Comparison of ENCODE assay signal across 2 cellular contexts in the genomic region with DNA sequence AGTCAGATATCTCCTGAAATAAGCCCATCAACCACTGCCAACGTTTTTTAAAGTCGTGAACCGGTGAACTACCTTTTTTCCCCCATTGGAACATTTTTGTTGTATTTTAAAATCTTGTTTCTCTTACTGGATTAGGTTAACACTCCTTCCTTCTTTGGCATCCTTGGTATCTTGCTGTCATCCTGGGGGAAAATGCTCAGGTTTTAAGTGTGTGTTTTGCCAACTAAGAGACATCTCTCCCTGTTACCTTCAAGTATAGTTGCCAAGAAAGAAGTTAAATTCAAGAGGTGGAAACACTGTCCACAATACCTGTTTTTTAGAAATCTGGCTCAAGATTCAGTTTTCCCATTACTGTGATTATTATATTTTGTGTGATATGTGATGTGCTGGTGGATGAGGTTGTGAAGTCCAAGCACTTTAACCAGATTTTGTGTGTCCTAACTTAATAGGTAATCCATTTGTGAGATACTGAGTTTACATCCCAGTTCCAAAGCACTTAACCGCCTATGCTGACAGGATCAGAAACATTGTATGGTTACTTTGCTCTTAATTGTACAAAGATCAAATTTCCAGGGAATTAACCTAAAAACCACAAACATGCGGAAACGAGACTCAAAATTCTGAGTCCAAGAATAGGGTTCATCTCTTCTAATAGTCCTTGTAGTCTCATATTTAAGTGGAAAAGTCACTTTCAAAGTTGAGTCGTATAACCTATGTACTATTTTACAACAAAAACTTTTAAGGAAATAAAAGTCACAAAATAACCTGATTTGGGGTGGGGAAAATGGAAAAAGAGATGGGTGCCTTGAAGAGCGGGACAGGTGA.
TF ChIP-seq lines count a peak whose summit lies in the region.

No MANE protein-coding gene starts in this region.

TF ChIP-seq in HCT116, 20 proteins besides CTCF, POLR2A, EP300 and RAD21 (continued from another document):
- TF ChIP-seq SIN3A (IDR thresholded peaks at IDR 0.05; ENCODE audit: low read depth) = no peak
- no peak for TF ChIP-seq SRF (IDR thresholded peaks at IDR 0.05; ENCODE audit: low read depth)
- no peak for TF ChIP-seq JUND (IDR thresholded peaks at IDR 0.05)
- TF ChIP-seq, protein P1, sequence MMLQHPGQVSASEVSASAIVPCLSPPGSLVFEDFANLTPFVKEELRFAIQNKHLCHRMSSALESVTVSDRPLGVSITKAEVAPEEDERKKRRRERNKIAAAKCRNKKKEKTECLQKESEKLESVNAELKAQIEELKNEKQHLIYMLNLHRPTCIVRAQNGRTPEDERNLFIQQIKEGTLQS (IDR thresholded peaks at IDR 0.05) = no peak
- no peak for TF ChIP-seq ZNF274 (IDR thresholded peaks at IDR 0.05; ENCODE audit: low read depth, low read length)
- TF ChIP-seq ZFX (IDR thresholded peaks at IDR 0.05) = no peak
- no peak for TF ChIP-seq EGR1 (IDR thresholded peaks at IDR 0.05; ENCODE audit: low read depth)
- TF ChIP-seq, protein P2, sequence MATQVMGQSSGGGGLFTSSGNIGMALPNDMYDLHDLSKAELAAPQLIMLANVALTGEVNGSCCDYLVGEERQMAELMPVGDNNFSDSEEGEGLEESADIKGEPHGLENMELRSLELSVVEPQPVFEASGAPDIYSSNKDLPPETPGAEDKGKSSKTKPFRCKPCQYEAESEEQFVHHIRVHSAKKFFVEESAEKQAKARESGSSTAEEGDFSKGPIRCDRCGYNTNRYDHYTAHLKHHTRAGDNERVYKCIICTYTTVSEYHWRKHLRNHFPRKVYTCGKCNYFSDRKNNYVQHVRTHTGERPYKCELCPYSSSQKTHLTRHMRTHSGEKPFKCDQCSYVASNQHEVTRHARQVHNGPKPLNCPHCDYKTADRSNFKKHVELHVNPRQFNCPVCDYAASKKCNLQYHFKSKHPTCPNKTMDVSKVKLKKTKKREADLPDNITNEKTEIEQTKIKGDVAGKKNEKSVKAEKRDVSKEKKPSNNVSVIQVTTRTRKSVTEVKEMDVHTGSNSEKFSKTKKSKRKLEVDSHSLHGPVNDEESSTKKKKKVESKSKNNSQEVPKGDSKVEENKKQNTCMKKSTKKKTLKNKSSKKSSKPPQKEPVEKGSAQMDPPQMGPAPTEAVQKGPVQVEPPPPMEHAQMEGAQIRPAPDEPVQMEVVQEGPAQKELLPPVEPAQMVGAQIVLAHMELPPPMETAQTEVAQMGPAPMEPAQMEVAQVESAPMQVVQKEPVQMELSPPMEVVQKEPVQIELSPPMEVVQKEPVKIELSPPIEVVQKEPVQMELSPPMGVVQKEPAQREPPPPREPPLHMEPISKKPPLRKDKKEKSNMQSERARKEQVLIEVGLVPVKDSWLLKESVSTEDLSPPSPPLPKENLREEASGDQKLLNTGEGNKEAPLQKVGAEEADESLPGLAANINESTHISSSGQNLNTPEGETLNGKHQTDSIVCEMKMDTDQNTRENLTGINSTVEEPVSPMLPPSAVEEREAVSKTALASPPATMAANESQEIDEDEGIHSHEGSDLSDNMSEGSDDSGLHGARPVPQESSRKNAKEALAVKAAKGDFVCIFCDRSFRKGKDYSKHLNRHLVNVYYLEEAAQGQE (IDR thresholded peaks at IDR 0.05; ENCODE audit: low read depth) = no peak
- TF ChIP-seq POLR2AphosphoS5 (IDR thresholded peaks at IDR 0.05; ENCODE audit: low read depth, low read length) = no peak
- no peak for TF ChIP-seq ZBTB33 (IDR thresholded peaks at IDR 0.05; ENCODE audit: extremely low read depth, insufficient replicate concordance, low read length)

TF ChIP-seq in WTC11, 78 proteins besides CTCF, POLR2A, EP300 and RAD21 (continued from another document):
- TF ChIP-seq, protein P3, sequence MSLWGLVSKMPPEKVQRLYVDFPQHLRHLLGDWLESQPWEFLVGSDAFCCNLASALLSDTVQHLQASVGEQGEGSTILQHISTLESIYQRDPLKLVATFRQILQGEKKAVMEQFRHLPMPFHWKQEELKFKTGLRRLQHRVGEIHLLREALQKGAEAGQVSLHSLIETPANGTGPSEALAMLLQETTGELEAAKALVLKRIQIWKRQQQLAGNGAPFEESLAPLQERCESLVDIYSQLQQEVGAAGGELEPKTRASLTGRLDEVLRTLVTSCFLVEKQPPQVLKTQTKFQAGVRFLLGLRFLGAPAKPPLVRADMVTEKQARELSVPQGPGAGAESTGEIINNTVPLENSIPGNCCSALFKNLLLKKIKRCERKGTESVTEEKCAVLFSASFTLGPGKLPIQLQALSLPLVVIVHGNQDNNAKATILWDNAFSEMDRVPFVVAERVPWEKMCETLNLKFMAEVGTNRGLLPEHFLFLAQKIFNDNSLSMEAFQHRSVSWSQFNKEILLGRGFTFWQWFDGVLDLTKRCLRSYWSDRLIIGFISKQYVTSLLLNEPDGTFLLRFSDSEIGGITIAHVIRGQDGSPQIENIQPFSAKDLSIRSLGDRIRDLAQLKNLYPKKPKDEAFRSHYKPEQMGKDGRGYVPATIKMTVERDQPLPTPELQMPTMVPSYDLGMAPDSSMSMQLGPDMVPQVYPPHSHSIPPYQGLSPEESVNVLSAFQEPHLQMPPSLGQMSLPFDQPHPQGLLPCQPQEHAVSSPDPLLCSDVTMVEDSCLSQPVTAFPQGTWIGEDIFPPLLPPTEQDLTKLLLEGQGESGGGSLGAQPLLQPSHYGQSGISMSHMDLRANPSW (CRISPR knock-in tag; conservative IDR thresholded peaks at IDR 0.05; ENCODE audit: low read depth) = no peak
- TF ChIP-seq ZNF425 (CRISPR knock-in tag; conservative IDR thresholded peaks at IDR 0.05) (no peak), CREM (CRISPR knock-in tag; IDR thresholded peaks at IDR 0.05) (no peak), ZNF121 (CRISPR knock-in tag; IDR thresholded peaks at IDR 0.05) (no peak), IRF1 (CRISPR knock-in tag; IDR thresholded peaks at IDR 0.05) (no peak), ZSCAN18 (CRISPR knock-in tag; IDR thresholded peaks at IDR 0.05) (no peak)
- TF ChIP-seq, protein P4, sequence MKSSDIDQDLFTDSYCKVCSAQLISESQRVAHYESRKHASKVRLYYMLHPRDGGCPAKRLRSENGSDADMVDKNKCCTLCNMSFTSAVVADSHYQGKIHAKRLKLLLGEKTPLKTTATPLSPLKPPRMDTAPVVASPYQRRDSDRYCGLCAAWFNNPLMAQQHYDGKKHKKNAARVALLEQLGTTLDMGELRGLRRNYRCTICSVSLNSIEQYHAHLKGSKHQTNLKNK (CRISPR knock-in tag; IDR thresholded peaks at IDR 0.05) = no peak
TF ChIP-seq in WTC11: peak in this region for 0.
